22 cellular contexts compared by ENCODE assay signal in genomic region chr11:83573097-83573496, GRCh38.
DNase-seq lines count a peak whose midpoint lies in the region; ATAC-seq, FAIRE-seq and TF ChIP-seq lines count a peak whose summit lies in the region.
"Had no signal": no experiment of that assay in that cellular context is flagged by ENCODE, and none has a peak within 500 bp of the region (broad histone marks: within the 10 kb centered on the region; RNA-seq: fewer than 3 reads in every experiment).

No MANE protein-coding gene starts in this region.

- H4K20me1 ChIP-seq in GM23248 (ENCODE audit: insufficient read depth) (no peaks in the 10 kb centered on the region), osteoblast (ENCODE audit: insufficient read depth, low read length) (no peaks in the 10 kb centered on the region)

- H3K4me3 ChIP-seq in GM23248 (no peak overlapping the region), SK-N-MC (no peak overlapping the region), fibroblast of mammary gland (ENCODE audit: control insufficient read depth, low read depth, low read length) (no peak overlapping the region), osteoblast (ENCODE audit: insufficient read depth, low read length) (no peak overlapping the region)
- H3K4me3 ChIP-seq: lung, smooth muscle cell, testis had no signal

- peaks cover 56% of the 10 kb centered on the region for H3F3A ChIP-seq in GM23248 (ENCODE audit: insufficient read depth)

- no peak for FAIRE-seq in RCC 7860 (lab: Jason Lieb, UNC)
- FAIRE-seq: GM18507, HepG2 had no signal

- ATAC-seq in HG03135 (IDR thresholded peaks at IDR 0.05; ENCODE audit: unreplicated experiment) = no peak
- ATAC-seq: HepG2, Right ventricle myocardium inferior, T-cell had no signal

- WGBS in GM23248 (ENCODE audit: low coverage in 1 of 2, low lambda C conversion rate in 2 of 2, missing lambda C conversion rate in 2 of 2), 2 experiments = 0 to 2% methylated on average over 3 of the region's 3 CpGs

- no peak overlapping the region for H3K4me2 ChIP-seq in GM23248 (ENCODE audit: unreplicated experiment)
- H3K4me2 ChIP-seq in osteoblast (ENCODE audit: insufficient read depth, low read length) = no peak overlapping the region
- H3K4me2 ChIP-seq: smooth muscle cell had no signal

- H3K9me3 ChIP-seq in GM23248 (ENCODE audit: low read depth) (no peaks in the 10 kb centered on the region), SK-N-MC (ENCODE audit: low read depth, low read length) (no peaks in the 10 kb centered on the region), osteoblast (ENCODE audit: low read depth, low read length) (no peaks in the 10 kb centered on the region)
- H3K9me3 ChIP-seq: testis had no signal

- in situ Hi-C loops in GM23248 (cut with MboI) = no loop called here

- H3K27ac ChIP-seq in GM23248 = peak overlapping the region; percentile 55
- H3K27ac ChIP-seq in SK-N-MC = peak overlapping the region; percentile 48
- no peak overlapping the region for H3K27ac ChIP-seq in osteoblast (ENCODE audit: low read depth, low read length)
- H3K27ac ChIP-seq: testis had no signal

- 0 out of 2 replicates have a peak overlapping the region, but pooled peaks have one; percentile 7 for H3K9ac ChIP-seq in GM23248
- no peak overlapping the region for H3K9ac ChIP-seq in SK-N-MC (ENCODE audit: insufficient read length)

- H3K36me3 ChIP-seq in GM23248 (ENCODE audit: low read depth) (no peaks in the 10 kb centered on the region), SK-N-MC (ENCODE audit: insufficient read depth, low read length) (no peaks in the 10 kb centered on the region), osteoblast (ENCODE audit: insufficient read depth, low read length) (no peaks in the 10 kb centered on the region)

- H2AFZ ChIP-seq in GM23248 (no peak overlapping the region), osteoblast (ENCODE audit: low read length) (no peak overlapping the region)

- TF ChIP-seq CTCF in fibroblast of mammary gland (conservative IDR thresholded peaks at IDR 0.05; ENCODE audit: control insufficient read depth, insufficient read depth, low read depth, low read length) = no peak
- no peak for TF ChIP-seq CTCF in osteoblast (IDR thresholded peaks at IDR 0.05; ENCODE audit: extremely low read depth, low read depth, low read length)

- DNase-seq in GM23248 (peak; percentile 86), SK-N-MC (ENCODE audit: low read depth, low spot score) (no peak), fibroblast of mammary gland (ENCODE audit: low read depth) (peak; percentile 85), stromal cell of bone marrow (ENCODE audit: low read depth) (peak; percentile 51), osteoblast (ENCODE audit: insufficient read length, low spot score, missing footprints) (no peak), RCC 7860 (ENCODE audit: low spot score) (no peak)
- DNase-seq: activated CD4-positive, alpha-beta T cell treated with anti-CD3 and anti-CD28 coated beads, Interleukin-2, amount 10 ng/mL, durations not matched to agents 24 days and 14 days; activated CD8-positive, alpha-beta memory T cell treated with anti-CD3 and anti-CD28 coated beads, Interleukin-2, amount 50 U/mL, for 48 hours; activated gamma-delta T cell; DMS53; GOT3; NCI-H1694 treated with DMSO at 0.1 percent for 48 hours; NCI-H345; stimulated activated CD8-positive, alpha-beta memory T cell treated with anti-CD3 and anti-CD28 coated beads, Interleukin-4, amount 100 ng/mL, for 48 hours; T-cell; testis had no signal

- H3K4me1 ChIP-seq in GM23248 (ENCODE audit: insufficient read depth) = peaks cover 68% of the 10 kb centered on the region
- H3K4me1 ChIP-seq in osteoblast (ENCODE audit: insufficient read depth, low read length) = peaks cover 17% of the 10 kb centered on the region
- H3K4me1 ChIP-seq: testis had no signal

- H3K79me2 ChIP-seq in GM23248 (ENCODE audit: insufficient read depth) (no peaks in the 10 kb centered on the region), osteoblast (ENCODE audit: insufficient read depth, low read length) (no peaks in the 10 kb centered on the region)

- no peaks in the 10 kb centered on the region for H3K27me3 ChIP-seq in GM23248 (replicated peaks; ENCODE audit: insufficient read depth)
- H3K27me3 ChIP-seq in osteoblast (ENCODE audit: insufficient read depth, low read length) = no peaks in the 10 kb centered on the region
- H3K27me3 ChIP-seq: testis had no signal

- no peaks in the 10 kb centered on the region for H3K9me2 ChIP-seq in GM23248 (ENCODE audit: insufficient read depth)

Comparison
In these comparisons a context has a peak if more than half of its experiments do, and no peak if none do; other contexts are left out.
1. DNase-seq: peak in GM23248 (single experiment), fibroblast of mammary gland (single experiment) and stromal cell of bone marrow (single experiment); none in SK-N-MC (single experiment), osteoblast (single experiment) and RCC 7860 (single experiment).